Comparison of ENCODE assay signal across 16 cellular contexts in genomic region chr10:12445701-12446334, GRCh38.
DNase-seq lines count a peak whose midpoint lies in the region; ATAC-seq, FAIRE-seq and TF ChIP-seq lines count a peak whose summit lies in the region.
"Had no signal": no experiment of that assay in that cellular context is flagged by ENCODE, and none has a peak within 500 bp of the region (broad histone marks: within the 10 kb centered on the region; RNA-seq: fewer than 3 reads in every experiment).

No MANE protein-coding gene starts in this region.

- no peak overlapping the region for H3K9ac ChIP-seq in HepG2 (ENCODE audit: insufficient read depth, low read depth, low read length)

- intact Hi-C loops in HepG2 (cut with micrococcal nuclease; ENCODE audit: unreplicated experiment), result no loop called here

- H3K36me3 Mint-ChIP-seq in stimulated activated naive B cell treated with anti-CD40 and anti-IgM and Interleukin-4, amounts not matched to agents 10 μg/mL and 1 μg/mL and 100 μg/mL, for 72 hours, result peaks cover 3 to 12% of the 10 kb centered on the region in 2 donors

- in situ Hi-C loops in HepG2 (cut with HindIII; ENCODE audit: extremely low pct_ligation_motif_present, low pct_unique_long_range_greater_than_20kb), result no loop called here

- H3K9me3 ChIP-seq in HepG2 (ENCODE audit: low read length), result no peaks in the 10 kb centered on the region
- H3K9me3 ChIP-seq: breast epithelium, heart right ventricle, MG63 had no signal

- H3K27ac Mint-ChIP-seq in stimulated activated naive B cell treated with anti-CD40 and anti-IgM and Interleukin-4, amounts not matched to agents 10 μg/mL and 1 μg/mL and 100 μg/mL, for 72 hours, result peak overlapping the region; percentile 20
- H3K27ac Mint-ChIP-seq: nephron progenitor cell had no signal

- no peaks in the 10 kb centered on the region for H3K36me3 ChIP-seq in HepG2 (replicated peaks in 1 of 2; ENCODE audit: control insufficient read depth in 1 of 2, insufficient read depth in 2 of 2, low read length in 2 of 2)
- H3K36me3 ChIP-seq: breast epithelium, heart right ventricle, MG63 had no signal

- H3K4me1 Mint-ChIP-seq in stimulated activated naive B cell treated with anti-CD40 and anti-IgM and Interleukin-4, amounts not matched to agents 10 μg/mL and 1 μg/mL and 100 μg/mL, for 72 hours, result peaks cover 43 to 65% of the 10 kb centered on the region in 2 donors
- H3K4me1 Mint-ChIP-seq: nephron progenitor cell had no signal

- H3K27me3 Mint-ChIP-seq in stimulated activated naive B cell treated with anti-CD40 and anti-IgM and Interleukin-4, amounts not matched to agents 10 μg/mL and 1 μg/mL and 100 μg/mL, for 72 hours, result no peaks in the 10 kb centered on the region

- DNase-seq in LNCaP clone FGC (ENCODE audit: low read depth) (peak; percentile 32), choroid plexus epithelial cell (ENCODE audit: low read depth) (peak; percentile 29), HepG2 (ENCODE audit: low spot score) (no peak)
- no peak for DNase-seq in stimulated activated naive B cell treated with anti-CD40 and anti-IgM and Interleukin-4, amounts not matched to agents 10 μg/mL and 1 μg/mL and 100 μg/mL, for 72 hours
- no peak for DNase-seq in activated CD8-positive, alpha-beta memory T cell treated with anti-CD3 and anti-CD28 coated beads, Interleukin-2, amount 50 U/mL, for 48 hours
- no peak for DNase-seq in effector CD4-positive, alpha-beta T cell
- DNase-seq: heart right ventricle; MG63; NCI-H187 treated with DMSO at 0.1 percent for 48 hours; NCI-H526; nephron progenitor cell; PC-3; stimulated activated CD4-positive, alpha-beta T cell treated with anti-CD3 and anti-CD28 coated beads, Interleukin-4, amount 100 ng/mL, for 1 hour had no signal

- H3K79me2 ChIP-seq in HepG2 (ENCODE audit: insufficient read depth, low read length), result no peaks in the 10 kb centered on the region

- no peak for TF ChIP-seq EP300 in HepG2 (IDR thresholded peaks at IDR 0.05; ENCODE audit: low read depth in 2 of 2, low read length in 2 of 2)
- TF ChIP-seq EP300 in HepG2 (CRISPR knock-in tag; IDR thresholded peaks at IDR 0.05; ENCODE audit: borderline replicate concordance), result no peak

- H4K20me1 ChIP-seq in HepG2 (ENCODE audit: insufficient read depth, low read length), result no peaks in the 10 kb centered on the region

- H3K4me3 ChIP-seq in LNCaP clone FGC (ENCODE audit: low read depth, low read length), result no peak overlapping the region
- H3K4me3 ChIP-seq in choroid plexus epithelial cell (ENCODE audit: low read depth, low read length), result no peak overlapping the region
- no peak overlapping the region for H3K4me3 ChIP-seq in HepG2 (replicated peaks in 1 of 3; ENCODE audit: insufficient read depth in 1 of 3, low read depth in 2 of 3, low read length in 3 of 3)
- H3K4me3 ChIP-seq: breast epithelium, heart right ventricle, MG63 had no signal

- CTCF ChIA-PET in HepG2 (lab: Yijun Ruan, JAX; ENCODE audit: low intra/inter-chr PET ratio, low total read pairs), result no interaction called here

- H3K27me3 ChIP-seq in HepG2 (ENCODE audit: control insufficient read depth in 1 of 2, insufficient read depth in 2 of 2, low read length in 2 of 2), result no peaks in the 10 kb centered on the region
- H3K27me3 ChIP-seq: breast epithelium, heart right ventricle, MG63 had no signal

- no peak overlapping the region for H3K27ac ChIP-seq in HepG2 (ENCODE audit: extremely low read length, insufficient read depth, low read length)
- H3K27ac ChIP-seq: breast epithelium had no signal

- no TSS peak for BruUV-seq in HepG2 (replicated peaks; lab: Mats Ljungman, UMichigan)

- no peak overlapping the region for H3K4me2 ChIP-seq in HepG2 (ENCODE audit: low read depth, low read length)

- H3K4me1 ChIP-seq in HepG2 (ENCODE audit: insufficient read depth, low read length), result no peaks in the 10 kb centered on the region
- H3K4me1 ChIP-seq: breast epithelium had no signal

- no peak for TF ChIP-seq POLR2A in HepG2 (IDR thresholded peaks at IDR 0.05; ENCODE audit: insufficient read depth in 1 of 2, low read depth in 2 of 2, low read length in 2 of 2)

- H3K4me3 Mint-ChIP-seq in stimulated activated naive B cell treated with anti-CD40 and anti-IgM and Interleukin-4, amounts not matched to agents 10 μg/mL and 1 μg/mL and 100 μg/mL, for 72 hours, result peak overlapping the region; percentile 4 to 35
- H3K4me3 Mint-ChIP-seq: nephron progenitor cell had no signal

- TF ChIP-seq RAD21 in HepG2 (CRISPR knock-in tag; IDR thresholded peaks at IDR 0.05), result no peak

- POLR2A ChIA-PET in HepG2 (lab: Yijun Ruan, JAX), result no interaction called here

- WGBS in HepG2 (ENCODE audit: low lambda C conversion rate), result 23% methylated on average over 4 of the region's 4 CpGs

- H2AFZ ChIP-seq in HepG2 (ENCODE audit: low read length), result no peak overlapping the region

- peaks cover 3% of the 10 kb centered on the region in 2 donors for H3K9me3 Mint-ChIP-seq in stimulated activated naive B cell treated with anti-CD40 and anti-IgM and Interleukin-4, amounts not matched to agents 10 μg/mL and 1 μg/mL and 100 μg/mL, for 72 hours

- no peak for FAIRE-seq in HepG2 (lab: Jason Lieb, UNC)

- ATAC-seq in HepG2 (no peak), HG03159 (IDR thresholded peaks at IDR 0.05; ENCODE audit: unreplicated experiment) (no peak), HG02642 (IDR thresholded peaks at IDR 0.05; ENCODE audit: poor library complexity, unreplicated experiment) (no peak)
- peak; percentile 49 to 64 for ATAC-seq in stimulated activated naive B cell treated with anti-CD40 and anti-IgM and Interleukin-4, amounts not matched to agents 10 μg/mL and 1 μg/mL and 100 μg/mL, for 72 hours (replicated peaks)
- ATAC-seq: PC-3 had no signal

- no peak for TF ChIP-seq CTCF in LNCaP clone FGC (IDR thresholded peaks at IDR 0.05; ENCODE audit: control insufficient read depth, extremely low read depth, insufficient read depth)
- TF ChIP-seq CTCF in choroid plexus epithelial cell (conservative IDR thresholded peaks at IDR 0.05; ENCODE audit: low read depth, low read length), result no peak
- TF ChIP-seq CTCF in HepG2 (CRISPR knock-in tag; IDR thresholded peaks at IDR 0.05), result no peak

TF ChIP-seq in HepG2, 621 proteins besides CTCF, POLR2A, EP300 and RAD21:
- TF ChIP-seq ATF7 (IDR thresholded peaks at IDR 0.05) (peak; percentile 49; the same call in 1 of the 2 replicates), ATF7 (CRISPR knock-in tag; IDR thresholded peaks at IDR 0.05) (no peak), ZNF616 (CRISPR knock-in tag; IDR thresholded peaks at IDR 0.05; ENCODE audit: low read depth) (no peak), ZNF619 (CRISPR knock-in tag; IDR thresholded peaks at IDR 0.05) (no peak), NR2C2 (CRISPR knock-in tag; IDR thresholded peaks at IDR 0.05; ENCODE audit: borderline replicate concordance) (no peak), JUNB (CRISPR knock-in tag; IDR thresholded peaks at IDR 0.05; ENCODE audit: borderline replicate concordance) (no peak)
- TF ChIP-seq, protein P1, sequence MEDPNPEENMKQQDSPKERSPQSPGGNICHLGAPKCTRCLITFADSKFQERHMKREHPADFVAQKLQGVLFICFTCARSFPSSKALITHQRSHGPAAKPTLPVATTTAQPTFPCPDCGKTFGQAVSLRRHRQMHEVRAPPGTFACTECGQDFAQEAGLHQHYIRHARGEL (CRISPR knock-in tag; IDR thresholded peaks at IDR 0.05), result no peak
TF ChIP-seq in HepG2: peak in this region for 1.

Comparison
In these comparisons a context has a peak if more than half of its experiments do, and no peak if none do; other contexts are left out.
1. DNase-seq: peak in LNCaP clone FGC (single experiment) and choroid plexus epithelial cell (single experiment); none in HepG2 (single experiment), stimulated activated naive B cell treated with anti-CD40 and anti-IgM and Interleukin-4, amounts not matched to agents 10 μg/mL and 1 μg/mL and 100 μg/mL, for 72 hours (single experiment), activated CD8-positive, alpha-beta memory T cell treated with anti-CD3 and anti-CD28 coated beads, Interleukin-2, amount 50 U/mL, for 48 hours (single experiment) and effector CD4-positive, alpha-beta T cell (single experiment).
2. ATAC-seq: peak in stimulated activated naive B cell treated with anti-CD40 and anti-IgM and Interleukin-4, amounts not matched to agents 10 μg/mL and 1 μg/mL and 100 μg/mL, for 72 hours (2 of 2); none in HepG2 (single experiment), HG03159 (single experiment) and HG02642 (single experiment).